ENCODE assay signal across 2 cellular contexts in genomic region chr17:76138234-76138895, GRCh38.
A peak's percentile ranks its signal among the peaks of the same experiment; 100 is the strongest.
TF ChIP-seq lines count a peak whose summit lies in the region.

No MANE protein-coding gene starts in this region.

TF ChIP-seq in A549, 52 proteins besides CTCF, POLR2A, EP300 and RAD21:
- TF ChIP-seq HOXB5 (CRISPR knock-in tag; IDR thresholded peaks at IDR 0.05): no peak
- TF ChIP-seq EHF (CRISPR knock-in tag; IDR thresholded peaks at IDR 0.05): no peak
- TF ChIP-seq JUN (IDR thresholded peaks at IDR 0.05): 0 out of 5 replicates have a peak, but pooled peaks of 1 of the 2 experiments have one; percentile 7
- no peak for TF ChIP-seq HMGXB4 (CRISPR knock-in tag; IDR thresholded peaks at IDR 0.05; ENCODE audit: borderline replicate concordance)
- no peak for TF ChIP-seq NR3C1 (IDR thresholded peaks at IDR 0.05)
- TF ChIP-seq MYC (IDR thresholded peaks at IDR 0.05; ENCODE audit: borderline replicate concordance, low read length): no peak

TF ChIP-seq in HepG2, 621 proteins besides CTCF, POLR2A, EP300 and RAD21 (continues in another document):
- TF ChIP-seq NFYC (CRISPR knock-in tag; IDR thresholded peaks at IDR 0.05) (peak; percentile 46; the same call in 1 of the 2 replicates), FOXO4 (CRISPR knock-in tag; conservative IDR thresholded peaks at IDR 0.05) (0 out of 2 replicates have a peak, but pooled peaks have one; percentile 62), MED1 (CRISPR knock-in tag; IDR thresholded peaks at IDR 0.05) (peak; percentile 94), ZNF740 (CRISPR knock-in tag; IDR thresholded peaks at IDR 0.05) (peak; percentile 99), ZFP82 (CRISPR knock-in tag; IDR thresholded peaks at IDR 0.05; ENCODE audit: borderline replicate concordance) (peak; percentile 68), KLF16 (CRISPR knock-in tag; IDR thresholded peaks at IDR 0.05) (peak in 1 of 2 experiments; percentile 47; a peak in 1 of 4 replicates), KAT8 (CRISPR knock-in tag; IDR thresholded peaks at IDR 0.05) (peak; percentile 80), ZNF18 (CRISPR knock-in tag; IDR thresholded peaks at IDR 0.05; ENCODE audit: insufficient replicate concordance) (peak; percentile 56), AHDC1 (CRISPR knock-in tag; IDR thresholded peaks at IDR 0.05; ENCODE audit: borderline replicate concordance) (peak; percentile 76; the same call in 1 of the 2 replicates), EEA1 (CRISPR knock-in tag; IDR thresholded peaks at IDR 0.05; ENCODE audit: borderline replicate concordance) (no peak), PBX3 (CRISPR knock-in tag; IDR thresholded peaks at IDR 0.05; ENCODE audit: borderline replicate concordance) (no peak), THRA (CRISPR knock-in tag; IDR thresholded peaks at IDR 0.05; ENCODE audit: borderline replicate concordance) (peak; percentile 86; the same call in 1 of the 2 replicates), ZNF451 (CRISPR knock-in tag; IDR thresholded peaks at IDR 0.05) (peak; percentile 63; the same call in 1 of the 2 replicates), ZNF558 (CRISPR knock-in tag; IDR thresholded peaks at IDR 0.05; ENCODE audit: borderline replicate concordance) (no peak), TP53 (CRISPR knock-in tag; conservative IDR thresholded peaks at IDR 0.05) (no peak), ZNF660 (CRISPR knock-in tag; IDR thresholded peaks at IDR 0.05; ENCODE audit: borderline replicate concordance, low read depth) (peak; percentile 23; the same call in 1 of the 2 replicates), ZFP36L1 (CRISPR knock-in tag; IDR thresholded peaks at IDR 0.05) (0 out of 2 replicates have a peak, but pooled peaks have one; percentile 77), RCOR2 (CRISPR knock-in tag; IDR thresholded peaks at IDR 0.05) (peak; percentile 67), NCOR1 (IDR thresholded peaks at IDR 0.05; ENCODE audit: borderline replicate concordance, low read length) (peak; percentile 68; the same call in 1 of the 2 replicates), ZNF761 (CRISPR knock-in tag; conservative IDR thresholded peaks at IDR 0.05) (0 out of 2 replicates have a peak, but pooled peaks have one; percentile 45), U2AF1 (optimal IDR thresholded peaks at IDR 0.05; ENCODE audit: low read depth, low read length) (peak; percentile 45), GLI4 (CRISPR knock-in tag; IDR thresholded peaks at IDR 0.05; ENCODE audit: borderline replicate concordance) (peak; percentile 81; the same call in 1 of the 2 replicates), ZNF704 (CRISPR knock-in tag; IDR thresholded peaks at IDR 0.05; ENCODE audit: borderline replicate concordance) (no peak; the same call in 1 of the 2 replicates), E2F1 (CRISPR knock-in tag; IDR thresholded peaks at IDR 0.05) (0 out of 2 replicates have a peak, but pooled peaks have one; percentile 20), FOXJ3 (CRISPR knock-in tag; IDR thresholded peaks at IDR 0.05; ENCODE audit: borderline replicate concordance) (peak; percentile 69; the same call in 1 of the 2 replicates), DRAP1 (CRISPR knock-in tag; IDR thresholded peaks at IDR 0.05) (peak; percentile 57; the same call in 1 of the 2 replicates), HMGXB3 (CRISPR knock-in tag; IDR thresholded peaks at IDR 0.05; ENCODE audit: borderline replicate concordance) (no peak; the same call in 1 of the 2 replicates), SNAI1 (CRISPR knock-in tag; IDR thresholded peaks at IDR 0.05; ENCODE audit: borderline replicate concordance) (no peak), MTERF4 (CRISPR knock-in tag; IDR thresholded peaks at IDR 0.05) (0 out of 2 replicates have a peak, but pooled peaks have one; percentile 14), HOXA7 (CRISPR knock-in tag; IDR thresholded peaks at IDR 0.05) (no peak), ZSCAN9 (CRISPR knock-in tag; IDR thresholded peaks at IDR 0.05; ENCODE audit: borderline replicate concordance) (peak; percentile 85), ZNF230 (CRISPR knock-in tag; IDR thresholded peaks at IDR 0.05) (no peak)
